In genomic region chr9:15552641-15553527, GRCh38 we compare ENCODE assay signal across 8 cellular contexts. TPM values are rescaled to one million over a fixed set of nuclear protein-coding genes. Genes with fewer than 3 reads are reported as not detected.
A peak's percentile ranks its signal among the peaks of the same experiment; 100 is the strongest.
DNase-seq lines count a peak whose midpoint lies in the region; ATAC-seq and TF ChIP-seq lines count a peak whose summit lies in the region.

TSS of gene CCDC171 (plus strand) at chr9:15553043. CDS start at chr9:15564089, 11,046 bp downstream.

- DNase-seq in AG10803 (ENCODE audit: low read depth) (peak; percentile 94), NCI-H226 (peak; percentile 97), activated B cell treated with CpG ODN at 0.5 μM for 24 hours (peak; percentile 76), islet precursor cell (peak; percentile 99)
- peak; percentile 86 for DNase-seq in central memory CD4-positive, alpha-beta T cell
- DNase-seq in stimulated activated CD4-positive, alpha-beta T cell treated with anti-CD3 and anti-CD28 coated beads, Interleukin-12 subunit alpha, Interleukin-12 subunit beta, amount 100 ng/mL, for 4 hours = peak; percentile 84

- peaks cover 8% of the 10 kb centered on the region for H3K36me3 Mint-ChIP-seq in activated B cell treated with CpG ODN at 0.5 μM for 24 hours (ENCODE audit: low read depth)

- intact Hi-C loops in activated B cell treated with CpG ODN at 0.5 μM for 24 hours (cut with micrococcal nuclease) = loop anchor here (1.0 to 5.0 kb wide), 4 partner anchors 42 to 246 kb away; partner anchors contain the start of genes SNAPC3 and TTC39B

- H3K9me3 Mint-ChIP-seq in activated B cell treated with CpG ODN at 0.5 μM for 24 hours = no peaks in the 10 kb centered on the region

- H3K4me3 Mint-ChIP-seq in activated B cell treated with CpG ODN at 0.5 μM for 24 hours = peak within 1 kb of the TSS; percentile 96

- CTCF ChIA-PET in activated B cell treated with CpG ODN at 0.5 μM for 24 hours (lab: Charles Lee) = interaction anchor here (0.9 to 1.6 kb wide), 3 partner anchors 47 to 246 kb away, joined by 3 to 8 read pairs (median 6); partner anchors contain the start of gene TTC39B

- no peaks in the 10 kb centered on the region for H3K27me3 Mint-ChIP-seq in activated B cell treated with CpG ODN at 0.5 μM for 24 hours

- peaks cover 19% of the 10 kb centered on the region for H3K4me1 Mint-ChIP-seq in activated B cell treated with CpG ODN at 0.5 μM for 24 hours

- ATAC-seq in GM19023 (IDR thresholded peaks at IDR 0.05; ENCODE audit: unreplicated experiment) = peak; percentile 76
- peak; percentile 84 for ATAC-seq in HG03196 (IDR thresholded peaks at IDR 0.05; ENCODE audit: unreplicated experiment)
- ATAC-seq in activated B cell treated with CpG ODN at 0.5 μM for 24 hours (ENCODE audit: low read depth) = peak; percentile 85

- peak within 1 kb of the TSS; percentile 82 for H3K27ac Mint-ChIP-seq in activated B cell treated with CpG ODN at 0.5 μM for 24 hours

- TF ChIP-seq CTCF in AG10803 (conservative IDR thresholded peaks at IDR 0.05; ENCODE audit: low read length) (no peak; the same call in 1 of the 2 replicates), activated B cell treated with CpG ODN at 0.5 μM for 24 hours (IDR thresholded peaks at IDR 0.05) (no peak)

- POLR2A ChIA-PET in activated B cell treated with CpG ODN at 0.5 μM for 24 hours (lab: Charles Lee) = interaction anchor here (0.6 to 2.3 kb wide), 10 partner anchors 16 to 130 kb away, joined by 3 to 36 read pairs (median 3); partner anchors contain the start of genes PSIP1 and SNAPC3

- peak within 1 kb of the TSS; percentile 74 for H3K4me3 ChIP-seq in AG10803 (ENCODE audit: low read length)

RNA-seq across cellular contexts. Expression of gene CCDC171, which starts in this region (rescaled TPM):
- total RNA-seq in activated B cell treated with CpG ODN at 0.5 μM for 24 hours = 1.9 and 3.6 TPM in 2 replicates

Comparison
In these comparisons a context has a peak if more than half of its experiments do, and no peak if none do; other contexts are left out.
1. Peak in every context shown above with its lines: DNase-seq, ATAC-seq and H3K4me3 ChIP-seq.